ENCODE assay signal across 9 cellular contexts in genomic region chr19:40445945-40446784, GRCh38. TPM values are rescaled to one million over a fixed set of nuclear protein-coding genes. Genes with fewer than 3 reads are reported as not detected.
DNase-seq lines count a peak whose midpoint lies in the region; TF ChIP-seq lines count a peak whose summit lies in the region.
"Had no signal": no experiment of that assay in that cellular context is flagged by ENCODE, and none has a peak within 500 bp of the region (broad histone marks: within the 10 kb centered on the region; RNA-seq: fewer than 3 reads in every experiment).

No MANE protein-coding gene starts in this region.

- no peak overlapping the region for H3K9ac ChIP-seq in smooth muscle cell (ENCODE audit: low read depth)

- H3F3A ChIP-seq in smooth muscle cell (ENCODE audit: low read depth) = peaks cover 23% of the 10 kb centered on the region

- peaks cover 14% of the 10 kb centered on the region for H3K4me1 Mint-ChIP-seq in activated CD4-positive, alpha-beta T cell treated with anti-CD3 and anti-CD28 coated beads, Interleukin-2, amount 10 ng/mL, durations not matched to agents 24 days and 14 days

- H3K4me2 ChIP-seq in smooth muscle cell = peak overlapping the region; percentile 87

- TF ChIP-seq POLR2A in ovary (IDR thresholded peaks at IDR 0.05) = no peak

- no peak overlapping the region for H3K27ac Mint-ChIP-seq in activated CD4-positive, alpha-beta T cell treated with anti-CD3 and anti-CD28 coated beads, Interleukin-2, amount 10 ng/mL, durations not matched to agents 24 days and 14 days
- H3K27ac Mint-ChIP-seq: activated naive CD4-positive, alpha-beta T cell treated with anti-CD3 and anti-CD28 coated beads, Interleukin-2, amount 10 ng/mL, durations not matched to agents 7 days and 5 days had no signal

- H3K27me3 ChIP-seq in smooth muscle cell (ENCODE audit: low read depth) = no peaks in the 10 kb centered on the region
- H3K27me3 ChIP-seq in ovary = no peaks in the 10 kb centered on the region

- 71% methylated on average over 12 of the region's 12 CpGs for WGBS in smooth muscle cell (ENCODE audit: low lambda C conversion rate)
- WGBS in ovary, 3 donors = 60 to 64% (median 64%) methylated on average over 12 of the region's 12 CpGs

- TF ChIP-seq CTCF in smooth muscle cell (IDR thresholded peaks at IDR 0.05; ENCODE audit: borderline replicate concordance, insufficient read depth, poor library complexity, severe bottlenecking) = no peak
- TF ChIP-seq CTCF in ovary (IDR thresholded peaks at IDR 0.05) = no peak

- H3K4me1 ChIP-seq in smooth muscle cell (ENCODE audit: low read depth) (peaks cover 24% of the 10 kb centered on the region), ovary (ENCODE audit: insufficient read depth) (peaks cover 2% of the 10 kb centered on the region)

- H3K27ac ChIP-seq in smooth muscle cell (ENCODE audit: low read depth) (peak overlapping the region; percentile 86), ovary (no peak overlapping the region)

- no peak for TF ChIP-seq EP300 in ovary (IDR thresholded peaks at IDR 0.05)

- peaks cover 8% of the 10 kb centered on the region for H3K36me3 Mint-ChIP-seq in activated CD4-positive, alpha-beta T cell treated with anti-CD3 and anti-CD28 coated beads, Interleukin-2, amount 10 ng/mL, durations not matched to agents 24 days and 14 days (ENCODE audit: low read depth)

- H3K9me3 Mint-ChIP-seq in activated CD4-positive, alpha-beta T cell treated with anti-CD3 and anti-CD28 coated beads, Interleukin-2, amount 10 ng/mL, durations not matched to agents 24 days and 14 days = no peaks in the 10 kb centered on the region
- H3K9me3 Mint-ChIP-seq: activated naive CD4-positive, alpha-beta T cell treated with anti-CD3 and anti-CD28 coated beads, Interleukin-2, amount 10 ng/mL, durations not matched to agents 7 days and 5 days had no signal

- no peak overlapping the region for H3K4me3 ChIP-seq in smooth muscle cell
- H3K4me3 ChIP-seq in ovary = no peak overlapping the region

- intact Hi-C loops in activated CD4-positive, alpha-beta T cell treated with anti-CD3 and anti-CD28 coated beads, Interleukin-2, amount 10 ng/mL, durations not matched to agents 24 days and 14 days (cut with micrococcal nuclease) = no loop called here
- intact Hi-C loops in ovary (cut with DNase I) = no loop called here

- H3K9me3 ChIP-seq in smooth muscle cell (replicated peaks; ENCODE audit: low read depth) = no peaks in the 10 kb centered on the region
- no peaks in the 10 kb centered on the region for H3K9me3 ChIP-seq in ovary

- H3K4me3 Mint-ChIP-seq in activated CD4-positive, alpha-beta T cell treated with anti-CD3 and anti-CD28 coated beads, Interleukin-2, amount 10 ng/mL, durations not matched to agents 24 days and 14 days = peak overlapping the region; percentile 64

- H2AFZ ChIP-seq in smooth muscle cell (ENCODE audit: low read depth) = no peak overlapping the region

- H4K20me1 ChIP-seq in smooth muscle cell (ENCODE audit: low read depth) = peaks cover 17% of the 10 kb centered on the region

- peaks cover 25% of the 10 kb centered on the region for H3K79me2 ChIP-seq in smooth muscle cell (ENCODE audit: low read depth)

- H3K36me3 ChIP-seq in smooth muscle cell (ENCODE audit: low read depth) (no peaks in the 10 kb centered on the region), ovary (no peaks in the 10 kb centered on the region)

- H3K27me3 Mint-ChIP-seq in activated CD4-positive, alpha-beta T cell treated with anti-CD3 and anti-CD28 coated beads, Interleukin-2, amount 10 ng/mL, durations not matched to agents 24 days and 14 days = no peaks in the 10 kb centered on the region

- no peak for DNase-seq in activated CD4-positive, alpha-beta T cell treated with anti-CD3 and anti-CD28 coated beads, Interleukin-2, amount 10 ng/mL, durations not matched to agents 24 days and 14 days
- no peak for DNase-seq in activated CD4-positive, alpha-beta T cell treated with anti-CD3 and anti-CD28 coated beads for 4 hours
- peak; percentile 72 for DNase-seq in OCI-M1 (lab: John Stamatoyannopoulos, UW)
- DNase-seq in glomerular visceral epithelial cell (ENCODE audit: extremely low spot score) = peak; percentile 18
- DNase-seq in smooth muscle cell (lab: John Stamatoyannopoulos, UW; ENCODE audit: unreplicated experiment) = no peak
- DNase-seq in ovary = no peak
- DNase-seq in NCI-H1417 (lab: John Stamatoyannopoulos, UW) = no peak
- DNase-seq in NOMO-1 treated with DMSO at 0.1 percent for 48 hours (lab: John Stamatoyannopoulos, UW; ENCODE audit: unreplicated experiment) = no peak
- DNase-seq: activated naive CD4-positive, alpha-beta T cell treated with anti-CD3 and anti-CD28 coated beads, Interleukin-2, amount 10 ng/mL, durations not matched to agents 7 days and 5 days had no signal

RNA-seq across cellular contexts. Expression of gene SERTAD3, which starts 2.0 kb away (rescaled TPM):
- 10.8 and 12.5 TPM in 2 replicates for total RNA-seq in activated CD4-positive, alpha-beta T cell treated with anti-CD3 and anti-CD28 coated beads, Interleukin-2, amount 10 ng/mL, durations not matched to agents 24 days and 14 days
- total RNA-seq in smooth muscle cell (40.4 and 43.1 TPM in 2 replicates), ovary (10 to 100 TPM; 19.6 to 55.0 (median 39.2) TPM)
- polyA plus RNA-seq in smooth muscle cell (78.0 and 82.9 TPM in 2 replicates), ovary (10 to 100 TPM; 17.3 to 19.9 TPM)

RNA-seq across cellular contexts. Expression of gene BLVRB, which starts 19.4 kb away (rescaled TPM):
- 7.5 and 10.6 TPM in 2 replicates for total RNA-seq in activated CD4-positive, alpha-beta T cell treated with anti-CD3 and anti-CD28 coated beads, Interleukin-2, amount 10 ng/mL, durations not matched to agents 24 days and 14 days
- total RNA-seq in smooth muscle cell = 49.1 and 50.3 TPM in 2 replicates
- polyA plus RNA-seq in smooth muscle cell = 86.4 and 95.4 TPM in 2 replicates
- 100 to 1,000 TPM in 2 of 7 donors, 10 to 100 TPM in 5; 64.0 to 135 (median 75.5) TPM for total RNA-seq in ovary
- 10 to 100 TPM; 16.8 to 88.5 TPM for polyA plus RNA-seq in ovary

RNA-seq across cellular contexts. Expression of gene SERTAD1, which starts 20.4 kb away (rescaled TPM):
- 19.3 and 20.8 TPM in 2 replicates for total RNA-seq in activated CD4-positive, alpha-beta T cell treated with anti-CD3 and anti-CD28 coated beads, Interleukin-2, amount 10 ng/mL, durations not matched to agents 24 days and 14 days
- total RNA-seq in smooth muscle cell (44.0 and 44.9 TPM in 2 replicates), ovary (10 to 100 TPM in 5 of 7 donors, 1 to 10 TPM in 2; 6.9 to 15.2 (median 11.5) TPM)
- polyA plus RNA-seq in smooth muscle cell (67.1 and 67.2 TPM in 2 replicates), ovary (1 to 10 TPM; 2.3 to 7.3 TPM)

RNA-seq across cellular contexts. Expression of gene SPTBN4, which starts 20.6 kb away (rescaled TPM):
- total RNA-seq in activated CD4-positive, alpha-beta T cell treated with anti-CD3 and anti-CD28 coated beads, Interleukin-2, amount 10 ng/mL, durations not matched to agents 24 days and 14 days = 0.36 and 0.51 TPM in 2 replicates
- 0.45 and 1.0 TPM in 2 replicates for total RNA-seq in smooth muscle cell
- 0.63 and 1.2 TPM in 2 replicates for polyA plus RNA-seq in smooth muscle cell
- total RNA-seq in ovary = 10 to 100 TPM in 1 of 7 donors, 1 to 10 TPM in 6; 3.5 to 11.6 (median 7.3) TPM
- polyA plus RNA-seq in ovary = 1 to 10 TPM; 2.2 to 5.0 TPM

RNA-seq across cellular contexts. Expression of gene PRX, which starts 33.0 kb away (rescaled TPM):
- total RNA-seq in activated CD4-positive, alpha-beta T cell treated with anti-CD3 and anti-CD28 coated beads, Interleukin-2, amount 10 ng/mL, durations not matched to agents 24 days and 14 days = 0.84 and 0.90 TPM in 2 replicates
- total RNA-seq in smooth muscle cell = 3.3 and 4.4 TPM in 2 replicates
- polyA plus RNA-seq in smooth muscle cell = 2.9 and 3.9 TPM in 2 replicates
- total RNA-seq in ovary = 1 to 10 TPM; 2.8 to 8.8 (median 6.9) TPM
- polyA plus RNA-seq in ovary = 1 to 10 TPM; 1.7 to 8.4 TPM

Comparison
In these comparisons a context has a peak if more than half of its experiments do, and no peak if none do; other contexts are left out.
1. DNase-seq: peak in OCI-M1 (single experiment) and glomerular visceral epithelial cell (single experiment); none in activated CD4-positive, alpha-beta T cell treated with anti-CD3 and anti-CD28 coated beads, Interleukin-2, amount 10 ng/mL, durations not matched to agents 24 days and 14 days (single experiment), activated CD4-positive, alpha-beta T cell treated with anti-CD3 and anti-CD28 coated beads for 4 hours (0 of 2), smooth muscle cell (single experiment), ovary (0 of 5), NCI-H1417 (0 of 3) and NOMO-1 treated with DMSO at 0.1 percent for 48 hours (single experiment).